8 cellular contexts compared by ENCODE assay signal in the genomic region with DNA sequence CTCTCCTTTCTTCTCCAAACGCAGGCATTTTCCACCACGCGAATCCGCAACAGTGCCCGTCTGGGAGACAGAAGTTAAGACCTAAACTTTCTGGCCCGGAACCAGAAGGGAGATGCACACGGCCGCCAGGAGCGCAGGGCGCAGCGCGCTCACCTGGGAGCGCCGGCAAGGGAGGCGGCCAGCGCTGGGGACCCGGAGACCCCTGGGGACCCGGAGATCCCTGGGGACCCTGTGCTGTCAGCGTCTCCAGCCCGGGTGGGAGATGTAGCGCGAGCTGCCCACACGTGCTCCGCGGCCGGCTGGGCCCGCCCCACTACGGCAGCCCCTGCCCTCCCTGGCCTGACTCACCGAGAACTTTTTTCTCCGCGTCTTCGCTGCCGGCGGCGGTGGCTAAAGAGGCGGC. TPM values are rescaled to one million over a fixed set of nuclear protein-coding genes. Genes with fewer than 3 reads are reported as not detected.
DNase-seq lines count a peak whose midpoint lies in the region; ATAC-seq and TF ChIP-seq lines count a peak whose summit lies in the region.

No MANE protein-coding gene starts in this region.

- H4K20me1 ChIP-seq in PC-3 (ENCODE audit: low read length), result peaks cover 43% of the 10 kb centered on the region

- H3K4me2 ChIP-seq in PC-3 (ENCODE audit: low read length), result peak overlapping the region; percentile 90

- H3K36me3 ChIP-seq in PC-3 (ENCODE audit: low read depth, low read length) (no peaks in the 10 kb centered on the region), vagina (no peaks in the 10 kb centered on the region)

- H3K9ac ChIP-seq in PC-3 (ENCODE audit: low read length), result peak overlapping the region; percentile 100

- H3K9me3 ChIP-seq in PC-3 (ENCODE audit: low read length), result no peaks in the 10 kb centered on the region
- no peaks in the 10 kb centered on the region for H3K9me3 ChIP-seq in vagina

- peak overlapping the region; percentile 84 for H3K4me3 Mint-ChIP-seq in activated naive CD4-positive, alpha-beta T cell treated with anti-CD3 and anti-CD28 coated beads, Interleukin-2, amount 10 ng/mL, durations not matched to agents 7 days and 5 days

- peak; percentile 55 for ATAC-seq in HG02798 (IDR thresholded peaks at IDR 0.05; ENCODE audit: poor library complexity, unreplicated experiment)
- peak; percentile 46 for ATAC-seq in PC-3

- H3K27ac Mint-ChIP-seq in activated naive CD4-positive, alpha-beta T cell treated with anti-CD3 and anti-CD28 coated beads, Interleukin-2, amount 10 ng/mL, durations not matched to agents 7 days and 5 days, result peak overlapping the region; percentile 69

- no peak for TF ChIP-seq POLR2A in vagina (IDR thresholded peaks at IDR 0.05)

- H3K27me3 ChIP-seq in PC-3 (ENCODE audit: low read length) (no peaks in the 10 kb centered on the region), vagina (no peaks in the 10 kb centered on the region)

- H3K4me3 ChIP-seq in PC-3 (ENCODE audit: low read length), result peak overlapping the region; percentile 98
- peak overlapping the region; percentile 85 to 93 for H3K4me3 ChIP-seq in vagina

- CTCF ChIA-PET in PC-3 (lab: Charles Lee), result no interaction called here
- CTCF ChIA-PET in activated naive CD4-positive, alpha-beta T cell treated with anti-CD3 and anti-CD28 coated beads, Interleukin-2, amount 10 ng/mL, durations not matched to agents 7 days and 5 days (lab: Charles Lee), result interaction anchor here (2.1 kb wide), 1 partner anchor 27 kb away, joined by 14 read pairs; no protein-coding TSS in a partner anchor

- intact Hi-C loops in PC-3 (cut with micrococcal nuclease) (no loop called here), head of caudate nucleus (cut with DNase I) (loop anchor here (10.0 kb wide), 1 partner anchor 108 kb away; a partner anchor contains a TSS), posterior vena cava (cut with DNase I) (no loop called here), vagina (cut with DNase I) (no loop called here)

- peak; percentile 18 for DNase-seq in NCI-H2196 (lab: John Stamatoyannopoulos, UW; ENCODE audit: unreplicated experiment)
- DNase-seq in NCI-H2196 treated with DMSO at 0.1 percent for 48 hours (lab: John Stamatoyannopoulos, UW; ENCODE audit: unreplicated experiment), result no peak
- peak; percentile 48 for DNase-seq in PC-3
- DNase-seq in activated naive CD4-positive, alpha-beta T cell treated with anti-CD3 and anti-CD28 coated beads, Interleukin-2, amount 10 ng/mL, durations not matched to agents 7 days and 5 days, result peak; percentile 52
- DNase-seq in head of caudate nucleus, result peak in 33 of 42 donors; percentile 3 to 55 (median 20)
- DNase-seq in posterior vena cava (ENCODE audit: low spot score), result peak; percentile 87
- no peak for DNase-seq in vagina (ENCODE audit: extremely low spot score in 2 of 2)

- peaks cover 36% of the 10 kb centered on the region for H3K4me1 Mint-ChIP-seq in activated naive CD4-positive, alpha-beta T cell treated with anti-CD3 and anti-CD28 coated beads, Interleukin-2, amount 10 ng/mL, durations not matched to agents 7 days and 5 days

- peaks cover 71% of the 10 kb centered on the region for H3K79me2 ChIP-seq in PC-3 (ENCODE audit: low read length)

- H3K27me3 Mint-ChIP-seq in activated naive CD4-positive, alpha-beta T cell treated with anti-CD3 and anti-CD28 coated beads, Interleukin-2, amount 10 ng/mL, durations not matched to agents 7 days and 5 days, result peaks cover 52% of the 10 kb centered on the region

- peak overlapping the region; percentile 98 for H3K27ac ChIP-seq in PC-3 (ENCODE audit: low read length)
- peak overlapping the region; percentile 99 for H3K27ac ChIP-seq in vagina

- H3K9me3 Mint-ChIP-seq in activated naive CD4-positive, alpha-beta T cell treated with anti-CD3 and anti-CD28 coated beads, Interleukin-2, amount 10 ng/mL, durations not matched to agents 7 days and 5 days, result no peaks in the 10 kb centered on the region

- BruUV-seq in PC-3 (replicated peaks; lab: Mats Ljungman, UMichigan), result no TSS peak

- TF ChIP-seq CTCF in PC-3 (conservative IDR thresholded peaks at IDR 0.05; ENCODE audit: low read depth, low read length), result no peak
- TF ChIP-seq CTCF in vagina (IDR thresholded peaks at IDR 0.05), result peak in 1 of 3 experiments; percentile 24

- no peaks in the 10 kb centered on the region for H3K9me2 ChIP-seq in PC-3 (replicated peaks; ENCODE audit: low read length)

- H3F3A ChIP-seq in PC-3 (ENCODE audit: low read length, unreplicated experiment), result no peaks in the 10 kb centered on the region

- H3K36me3 Mint-ChIP-seq in activated naive CD4-positive, alpha-beta T cell treated with anti-CD3 and anti-CD28 coated beads, Interleukin-2, amount 10 ng/mL, durations not matched to agents 7 days and 5 days, result no peaks in the 10 kb centered on the region

- peaks cover 55% of the 10 kb centered on the region for H3K4me1 ChIP-seq in PC-3 (ENCODE audit: insufficient read depth, low read length)
- H3K4me1 ChIP-seq in vagina, result peaks cover 47% of the 10 kb centered on the region

- POLR2A ChIA-PET in PC-3 (lab: Charles Lee; ENCODE audit: unreplicated experiment), result interaction anchor here (0.6 to 0.7 kb wide), 2 partner anchors 16 to 22 kb away, joined by 4 to 6 read pairs; no protein-coding TSS in a partner anchor

- peak overlapping the region; percentile 65 for H2AFZ ChIP-seq in PC-3 (ENCODE audit: low read length)

RNA-seq across cellular contexts. Expression of a gene that starts 0.6 kb away (rescaled TPM):
- total RNA-seq in PC-3 (2014; rRNA removed), result 85.9 and 104 TPM in 2 replicates
- total RNA-seq in posterior vena cava, result 100 to 1,000 TPM; 386 to 502 TPM
- 356 TPM for total RNA-seq in vagina

RNA-seq across cellular contexts. Expression of a gene that starts 48.7 kb away (rescaled TPM):
- 4.3 and 8.6 TPM in 2 replicates for total RNA-seq in PC-3 (2014; rRNA removed)
- total RNA-seq in posterior vena cava, result under 1 TPM; 0.10 to 0.19 TPM
- total RNA-seq in vagina, result 6.4 TPM

Comparison
In these comparisons a context has a peak if more than half of its experiments do, and no peak if none do; other contexts are left out.
1. DNase-seq: peak in NCI-H2196 (single experiment), PC-3 (single experiment), activated naive CD4-positive, alpha-beta T cell treated with anti-CD3 and anti-CD28 coated beads, Interleukin-2, amount 10 ng/mL, durations not matched to agents 7 days and 5 days (single experiment), head of caudate nucleus (33 of 42) and posterior vena cava (single experiment); none in NCI-H2196 treated with DMSO at 0.1 percent for 48 hours (single experiment) and vagina (0 of 2).